Comparison of ENCODE assay signal across 8 cellular contexts in the genomic region with DNA sequence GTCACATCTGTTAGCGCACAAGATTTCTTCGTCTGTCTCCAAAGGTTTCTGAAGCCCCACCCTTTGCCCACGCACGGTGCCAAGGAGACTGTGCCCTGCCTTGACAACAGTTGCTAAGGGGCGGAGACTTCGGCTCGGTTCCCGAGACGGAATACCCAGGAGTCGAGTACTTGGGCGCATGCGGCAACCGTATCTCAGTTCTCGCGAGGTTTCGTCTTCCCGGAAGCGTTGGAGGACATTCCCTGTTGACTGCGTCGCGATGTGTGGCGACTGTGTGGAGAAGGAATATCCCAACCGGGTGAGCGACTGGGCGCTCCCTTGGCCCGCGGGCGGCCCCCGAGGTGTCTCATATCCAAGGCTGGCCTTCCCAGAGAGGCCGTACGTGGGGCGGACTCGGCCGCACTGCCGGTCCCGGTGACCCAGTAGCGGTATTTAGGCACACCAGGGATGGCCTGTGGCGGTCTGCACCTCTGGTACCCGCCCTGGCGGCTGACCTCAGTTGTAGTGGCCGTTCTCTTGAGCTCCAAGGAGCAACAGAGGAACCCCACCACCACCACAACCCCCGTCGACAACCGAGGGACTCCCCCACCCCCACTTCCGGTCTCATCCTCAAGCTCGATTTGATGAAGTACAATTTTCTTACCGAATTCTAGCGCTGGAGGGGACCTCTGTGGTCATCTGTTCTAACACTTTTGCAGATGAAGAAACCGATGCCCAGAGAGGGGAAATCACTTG. TPM values are rescaled to one million over a fixed set of nuclear protein-coding genes. Genes with fewer than 3 reads are reported as not detected.
DNase-seq lines count a peak whose midpoint lies in the region; FAIRE-seq and TF ChIP-seq lines count a peak whose summit lies in the region.

Gene CHURC1, plus strand, starts transcription at position 219 of the 735 bp plus-strand sequence. Its CDS starts 41 bp downstream, at position 260.

- intact Hi-C loops in activated naive CD4-positive, alpha-beta T cell treated with anti-CD3 and anti-CD28 coated beads for 36 hours (cut with micrococcal nuclease), result loop anchor here (1.0 to 5.0 kb wide), 6 partner anchors 14 to 410 kb away; partner anchors contain the start of genes MAX, RAB15 and ZBTB1

- no peaks in the 10 kb centered on the region for H3K9me3 Mint-ChIP-seq in activated naive CD4-positive, alpha-beta T cell treated with anti-CD3 and anti-CD28 coated beads for 36 hours

- peak within 1 kb of the TSS; percentile 79 for H3K4me2 ChIP-seq in neuronal stem cell (ENCODE audit: insufficient read depth, low read length, poor library complexity, severe bottlenecking)

- H3K4me3 Mint-ChIP-seq in activated naive CD4-positive, alpha-beta T cell treated with anti-CD3 and anti-CD28 coated beads for 36 hours, result peak within 1 kb of the TSS; percentile 78

- CTCF ChIA-PET in activated naive CD4-positive, alpha-beta T cell treated with anti-CD3 and anti-CD28 coated beads for 36 hours (lab: Charles Lee), result interaction anchor here (1.4 to 2.3 kb wide), 3 partner anchors 10 to 22 kb away, joined by 4 to 12 read pairs (median 12); no protein-coding TSS in a partner anchor

- H2AK5ac ChIP-seq in neuronal stem cell (ENCODE audit: low read depth, low read length), result no peak within 1 kb of the TSS

- H3K23ac ChIP-seq in neuronal stem cell (ENCODE audit: low read depth, low read length, poor library complexity), result peak within 1 kb of the TSS; percentile 68

- H3K27ac Mint-ChIP-seq in activated naive CD4-positive, alpha-beta T cell treated with anti-CD3 and anti-CD28 coated beads for 36 hours, result peak within 1 kb of the TSS; percentile 88

- FAIRE-seq in frontal cortex (lab: Jason Lieb, UNC), result no peak

- H3K27ac ChIP-seq in neuronal stem cell (replicated peaks; ENCODE audit: low read length), result peak within 1 kb of the TSS; percentile 45

- peaks cover 0 to 4% (median 0%) of the 10 kb centered on the region in 3 experiments for H3K27me3 ChIP-seq in neuronal stem cell (ENCODE audit: control insufficient read depth in 3 of 3, insufficient read depth in 3 of 3, low read depth in 1 of 3, low read length in 3 of 3)

- no peaks in the 10 kb centered on the region for H3K9me3 ChIP-seq in neuronal stem cell (replicated peaks in 1 of 2; ENCODE audit: control insufficient read depth in 2 of 2, insufficient read depth in 1 of 2, low read depth in 1 of 2, low read length in 2 of 2)

- DNase-seq in GM03348 (ENCODE audit: low spot score) (peak; percentile 97), HFF-Myc (ENCODE audit: extremely low read depth, low read depth) (peak; percentile 97), NAMALWA (ENCODE audit: low spot score) (peak; percentile 96), SK-N-DZ (ENCODE audit: low spot score) (peak; percentile 97), frontal cortex (ENCODE audit: low spot score in 2 of 2) (peak; percentile 62 to 88), neuronal stem cell (ENCODE audit: low spot score) (peak; percentile 96)
- DNase-seq in activated naive CD4-positive, alpha-beta T cell treated with anti-CD3 and anti-CD28 coated beads for 36 hours, result peak; percentile 98

- peaks cover 0 to 7% of the 10 kb centered on the region in 2 donors for H3K4me1 ChIP-seq in neuronal stem cell (ENCODE audit: control insufficient read depth in 2 of 2, insufficient read depth in 1 of 2, low read depth in 1 of 2, low read length in 2 of 2)

- H3K36me3 ChIP-seq in neuronal stem cell (replicated peaks in 1 of 2; ENCODE audit: control insufficient read depth in 2 of 2, insufficient read depth in 2 of 2, low read length in 2 of 2), result peaks cover 0 to 3% of the 10 kb centered on the region in 2 donors

- no peak within 1 kb of the TSS for H4K8ac ChIP-seq in neuronal stem cell (ENCODE audit: low read depth, low read length)

- peak within 1 kb of the TSS; percentile 35 for H2BK15ac ChIP-seq in neuronal stem cell (ENCODE audit: low read length)

- no peak for TF ChIP-seq CTCF in HFF-Myc (IDR thresholded peaks at IDR 0.05; ENCODE audit: low read depth, low read length, missing control alignments)
- no peak for TF ChIP-seq CTCF in subcutaneous adipose tissue (IDR thresholded peaks at IDR 0.05; ENCODE audit: low read depth)

- H3K4me1 Mint-ChIP-seq in activated naive CD4-positive, alpha-beta T cell treated with anti-CD3 and anti-CD28 coated beads for 36 hours (ENCODE audit: low read depth), result peaks cover 51% of the 10 kb centered on the region

- no peak within 1 kb of the TSS for H4K91ac ChIP-seq in neuronal stem cell (ENCODE audit: low read depth, low read length, poor library complexity)

- no peaks in the 10 kb centered on the region for H3K27me3 Mint-ChIP-seq in activated naive CD4-positive, alpha-beta T cell treated with anti-CD3 and anti-CD28 coated beads for 36 hours (ENCODE audit: low read depth)

- H3K36me3 Mint-ChIP-seq in activated naive CD4-positive, alpha-beta T cell treated with anti-CD3 and anti-CD28 coated beads for 36 hours (ENCODE audit: low read depth), result peaks cover 26% of the 10 kb centered on the region

- no peak within 1 kb of the TSS for H3K4ac ChIP-seq in neuronal stem cell (ENCODE audit: low read length)

- H2BK120ac ChIP-seq in neuronal stem cell (ENCODE audit: low read depth, low read length), result peak within 1 kb of the TSS; percentile 62

- no peak within 1 kb of the TSS for H2BK12ac ChIP-seq in neuronal stem cell (ENCODE audit: low read length)

- peak within 1 kb of the TSS; percentile 96 for H3K4me3 ChIP-seq in HFF-Myc (replicated peaks; ENCODE audit: low read depth, low read length)
- H3K4me3 ChIP-seq in neuronal stem cell (ENCODE audit: low read length in 2 of 2), result peak within 1 kb of the TSS; percentile 65 to 94

- peak within 1 kb of the TSS; percentile 66 for H3K14ac ChIP-seq in neuronal stem cell (ENCODE audit: low read length)

- H3K79me1 ChIP-seq in neuronal stem cell (ENCODE audit: low read depth, low read length), result peaks cover 2% of the 10 kb centered on the region

- peak within 1 kb of the TSS; percentile 94 for H3K18ac ChIP-seq in neuronal stem cell (ENCODE audit: low read length)

- H2BK5ac ChIP-seq in neuronal stem cell (ENCODE audit: low read length), result no peak within 1 kb of the TSS

- WGBS in neuronal stem cell (ENCODE audit: extremely low coverage in 2 of 2, insufficient read length in 2 of 2, insufficient replicate concordance in 1 of 2), 2 donors, result no CpG with 5 or more reads among the region's 49 CpGs

- peak within 1 kb of the TSS; percentile 94 for H2AFZ ChIP-seq in neuronal stem cell (ENCODE audit: low read length)

- peak within 1 kb of the TSS; percentile 87 for H3K9ac ChIP-seq in neuronal stem cell (ENCODE audit: low read depth, low read length, poor library complexity)

RNA-seq across cellular contexts. Expression of gene CHURC1, which starts in this region (rescaled TPM):
- 44.7 and 46.3 TPM in 2 replicates for polyA plus RNA-seq in SK-N-DZ (2014; cell fraction: cytosol; rRNA removed)
- polyA plus RNA-seq in SK-N-DZ (2014; cell fraction: nucleus; rRNA removed), result 33.5 and 39.2 TPM in 2 replicates
- 10 to 100 TPM; 49.6 to 59.7 TPM for total RNA-seq in activated naive CD4-positive, alpha-beta T cell treated with anti-CD3 and anti-CD28 coated beads for 36 hours
- total RNA-seq in frontal cortex, result 32.2 TPM
- 45.0 TPM for polyA plus RNA-seq in neuronal stem cell (2013, experiment 1 of 2)
- 46.0 TPM for polyA plus RNA-seq in neuronal stem cell (2013, experiment 2 of 2)
- total RNA-seq in subcutaneous adipose tissue, result 100 to 1,000 TPM in 2 of 4 donors, 10 to 100 TPM in 2; 75.7 to 120 (median 97.1) TPM

Comparison
In these comparisons a context has a peak if more than half of its experiments do, and no peak if none do; other contexts are left out.
1. Peak in every context shown above with its lines: DNase-seq, H3K4me3 ChIP-seq and H3K27ac ChIP-seq.